ENCODE assay signal across 17 cellular contexts in the genomic region with DNA sequence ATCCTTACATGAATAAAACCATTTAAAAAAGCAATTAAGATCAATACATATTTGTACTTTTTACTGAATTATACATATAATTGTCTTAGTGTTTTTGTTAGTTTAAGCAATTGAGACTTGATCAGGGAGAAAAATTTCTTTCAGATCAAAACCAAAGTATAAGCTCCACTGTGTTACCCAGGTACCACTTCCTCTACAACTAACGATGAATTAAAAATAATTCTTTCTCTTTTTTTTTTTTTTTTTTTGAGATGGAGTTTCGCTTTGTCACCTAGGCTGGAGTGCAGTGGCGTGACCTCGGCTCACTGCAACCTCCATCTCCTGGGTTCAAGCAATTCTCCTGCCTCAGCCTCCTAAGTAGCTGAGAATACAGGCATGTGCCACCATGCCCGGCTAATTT. TPM values are rescaled to one million over a fixed set of nuclear protein-coding genes. Genes with fewer than 3 reads are reported as not detected.
DNase-seq lines count a peak whose midpoint lies in the region; ATAC-seq and TF ChIP-seq lines count a peak whose summit lies in the region.
"Had no signal": no experiment of that assay in that cellular context is flagged by ENCODE, and none has a peak within 500 bp of the region (broad histone marks: within the 10 kb centered on the region; RNA-seq: fewer than 3 reads in every experiment).

No MANE protein-coding gene starts in this region.

- peak overlapping the region; percentile 58 for H3K27ac Mint-ChIP-seq in activated naive CD8-positive, alpha-beta T cell treated with anti-CD3 and anti-CD28 coated beads for 36 hours
- no peak overlapping the region for H3K27ac Mint-ChIP-seq in activated naive CD8-positive, alpha-beta T cell treated with anti-CD3 and anti-CD28 coated beads, Interleukin-2, amount 50 U/mL, for 24 hours
- H3K27ac Mint-ChIP-seq in activated CD8-positive, alpha-beta T cell treated with anti-CD3 and anti-CD28 coated beads for 36 hours: peak overlapping the region; percentile 68
- H3K27ac Mint-ChIP-seq in naive thymus-derived CD4-positive, alpha-beta T cell: peak overlapping the region in 7 of 9 donors; percentile 32 to 89 (median 65)

- TF ChIP-seq CTCF in IMR-90 (conservative IDR thresholded peaks at IDR 0.05; ENCODE audit: low read depth, low read length) (no peak), thyroid gland (IDR thresholded peaks at IDR 0.05) (no peak)
- TF ChIP-seq CTCF in activated CD8-positive, alpha-beta T cell treated with anti-CD3 and anti-CD28 coated beads for 36 hours (IDR thresholded peaks at IDR 0.05): no peak

- peaks cover 28% of the 10 kb centered on the region for H3K4me1 Mint-ChIP-seq in activated naive CD8-positive, alpha-beta T cell treated with anti-CD3 and anti-CD28 coated beads for 36 hours
- peaks cover 38% of the 10 kb centered on the region for H3K4me1 Mint-ChIP-seq in activated naive CD8-positive, alpha-beta T cell treated with anti-CD3 and anti-CD28 coated beads, Interleukin-2, amount 50 U/mL, for 24 hours
- H3K4me1 Mint-ChIP-seq in activated CD8-positive, alpha-beta T cell treated with anti-CD3 and anti-CD28 coated beads for 36 hours (ENCODE audit: low read depth): peaks cover 20% of the 10 kb centered on the region
- peaks cover 10 to 45% (median 30%) of the 10 kb centered on the region in 7 donors for H3K4me1 Mint-ChIP-seq in naive thymus-derived CD4-positive, alpha-beta T cell

- no TSS peak for BruUV-seq in IMR-90 (replicated peaks; lab: Mats Ljungman, UMichigan)

- no peak overlapping the region for H3K23ac ChIP-seq in IMR-90 (ENCODE audit: low read depth, low read length)

- H4K8ac ChIP-seq in IMR-90 (ENCODE audit: low read depth in 2 of 2, low read length in 2 of 2): peak overlapping the region in 1 of 2 experiments; percentile 46; a peak in 2 of 4 replicates

- peak overlapping the region; percentile 92 for H2BK5ac ChIP-seq in IMR-90 (ENCODE audit: low read depth, low read length, poor library complexity, severe bottlenecking)

- H2AFZ ChIP-seq in IMR-90 (replicated peaks; ENCODE audit: low read length, poor library complexity): no peak overlapping the region

- no peak for ATAC-seq in activated naive CD8-positive, alpha-beta T cell treated with anti-CD3 and anti-CD28 coated beads, Interleukin-2, amount 50 U/mL, for 24 hours
- no peak for ATAC-seq in IMR-90 (ENCODE audit: low read depth)
- peak; percentile 67 for ATAC-seq in activated CD8-positive, alpha-beta T cell treated with anti-CD3 and anti-CD28 coated beads for 36 hours
- ATAC-seq in naive thymus-derived CD4-positive, alpha-beta T cell: peak; percentile 63
- no peak for ATAC-seq in HG03139 (IDR thresholded peaks at IDR 0.05; ENCODE audit: unreplicated experiment)
- ATAC-seq in GM21447 (IDR thresholded peaks at IDR 0.05; ENCODE audit: unreplicated experiment): no peak
- ATAC-seq: GM12878, Panc1, Right ventricle myocardium inferior had no signal

- dilution Hi-C loops in IMR-90 (cut with HindIII; ENCODE audit: low sequenced_read_pairs, unreplicated experiment): no loop called here

- H2AK5ac ChIP-seq in IMR-90 (ENCODE audit: low read depth, low read length): no peak overlapping the region

- H3K18ac ChIP-seq in IMR-90 (ENCODE audit: low read depth, low read length): no peak overlapping the region; the same call in 1 of the 2 replicates

- no peak overlapping the region for H3K4me3 ChIP-seq in IMR-90 (ENCODE audit: insufficient read depth, low read depth, low read length)
- H3K4me3 ChIP-seq in naive thymus-derived CD4-positive, alpha-beta T cell (ENCODE audit: low read length): no peak overlapping the region
- H3K4me3 ChIP-seq in thyroid gland (replicated peaks in 1 of 3): no peak overlapping the region
- H3K4me3 ChIP-seq: GM12878 had no signal

- no peaks in the 10 kb centered on the region for H4K20me1 ChIP-seq in IMR-90 (ENCODE audit: insufficient read depth, low read length)

- no peaks in the 10 kb centered on the region for H3K27me3 Mint-ChIP-seq in activated naive CD8-positive, alpha-beta T cell treated with anti-CD3 and anti-CD28 coated beads for 36 hours
- H3K27me3 Mint-ChIP-seq in activated naive CD8-positive, alpha-beta T cell treated with anti-CD3 and anti-CD28 coated beads, Interleukin-2, amount 50 U/mL, for 24 hours: no peaks in the 10 kb centered on the region
- no peaks in the 10 kb centered on the region for H3K27me3 Mint-ChIP-seq in activated CD8-positive, alpha-beta T cell treated with anti-CD3 and anti-CD28 coated beads for 36 hours
- H3K27me3 Mint-ChIP-seq in naive thymus-derived CD4-positive, alpha-beta T cell: no peaks in the 10 kb centered on the region

- no peaks in the 10 kb centered on the region for H3K9me3 Mint-ChIP-seq in activated naive CD8-positive, alpha-beta T cell treated with anti-CD3 and anti-CD28 coated beads for 36 hours
- no peaks in the 10 kb centered on the region for H3K9me3 Mint-ChIP-seq in activated naive CD8-positive, alpha-beta T cell treated with anti-CD3 and anti-CD28 coated beads, Interleukin-2, amount 50 U/mL, for 24 hours
- H3K9me3 Mint-ChIP-seq in activated CD8-positive, alpha-beta T cell treated with anti-CD3 and anti-CD28 coated beads for 36 hours: no peaks in the 10 kb centered on the region
- no peaks in the 10 kb centered on the region for H3K9me3 Mint-ChIP-seq in naive thymus-derived CD4-positive, alpha-beta T cell

- H3K4me1 ChIP-seq in IMR-90 (ENCODE audit: control insufficient read depth, insufficient read depth, low read length) (peaks cover 8% of the 10 kb centered on the region), thyroid gland (no peaks in the 10 kb centered on the region)
- H3K4me1 ChIP-seq in naive thymus-derived CD4-positive, alpha-beta T cell (ENCODE audit: control insufficient read depth in 2 of 2, insufficient read depth in 2 of 2, low read length in 2 of 2): peaks cover 5 to 41% of the 10 kb centered on the region in 2 donors

- H3K4me3 Mint-ChIP-seq in activated naive CD8-positive, alpha-beta T cell treated with anti-CD3 and anti-CD28 coated beads for 36 hours: no peak overlapping the region
- H3K4me3 Mint-ChIP-seq in activated naive CD8-positive, alpha-beta T cell treated with anti-CD3 and anti-CD28 coated beads, Interleukin-2, amount 50 U/mL, for 24 hours: no peak overlapping the region
- no peak overlapping the region for H3K4me3 Mint-ChIP-seq in activated CD8-positive, alpha-beta T cell treated with anti-CD3 and anti-CD28 coated beads for 36 hours
- H3K4me3 Mint-ChIP-seq in naive thymus-derived CD4-positive, alpha-beta T cell: peak overlapping the region in 6 of 10 donors; percentile 5 to 64 (median 50)

- 0 out of 2 replicates have a peak overlapping the region, but pooled peaks have one; percentile 81 for H4K91ac ChIP-seq in IMR-90 (ENCODE audit: insufficient read depth, low read depth, low read length)

- CTCF ChIA-PET in IMR-90 (lab: Yijun Ruan, JAX): no interaction called here
- CTCF ChIA-PET in activated CD8-positive, alpha-beta T cell treated with anti-CD3 and anti-CD28 coated beads for 36 hours (lab: Charles Lee): interaction anchor here (1.4 kb wide), 1 partner anchor 92 kb away, joined by 3 read pairs; no protein-coding TSS in a partner anchor
- CTCF ChIA-PET in naive thymus-derived CD4-positive, alpha-beta T cell (lab: Charles Lee): interaction anchor here (0.7 to 1.6 kb wide), 2 partner anchors 14 to 22 kb away, joined by 3 to 4 read pairs; no protein-coding TSS in a partner anchor

- no peak for DNase-seq in activated naive CD8-positive, alpha-beta T cell treated with anti-CD3 and anti-CD28 coated beads for 36 hours
- no peak for DNase-seq in activated naive CD8-positive, alpha-beta T cell treated with anti-CD3 and anti-CD28 coated beads, Interleukin-2, amount 50 U/mL, for 24 hours
- no peak for DNase-seq in IMR-90
- DNase-seq in activated CD8-positive, alpha-beta T cell treated with anti-CD3 and anti-CD28 coated beads for 36 hours: peak; percentile 11
- peak in 5 of 9 donors; percentile 21 to 53 (median 41) for DNase-seq in naive thymus-derived CD4-positive, alpha-beta T cell
- no peak for DNase-seq in thyroid gland
- DNase-seq: Caco-2, NCI-H1105 treated with DMSO at 0.1 percent for 48 hours, NCI-H187, NCI-H748 treated with DMSO at 0.1 percent for 48 hours had no signal

- peaks cover 3% of the 10 kb centered on the region; the same call in 1 of the 2 replicates for H3K9me1 ChIP-seq in IMR-90 (ENCODE audit: insufficient read depth, low read length)

- H3K79me1 ChIP-seq in IMR-90 (ENCODE audit: low read depth in 1 of 2, low read length in 2 of 2): 0 out of 4 replicates have a peak, but pooled peaks cover 0 to 2% of the 10 kb centered on the region in 2 experiments

- no peak overlapping the region; the same call in 1 of the 2 replicates for H3K4ac ChIP-seq in IMR-90 (ENCODE audit: low read depth, low read length)

- TF ChIP-seq POLR2A in IMR-90 (IDR thresholded peaks at IDR 0.05; ENCODE audit: low read depth, low read length) (no peak), thyroid gland (IDR thresholded peaks at IDR 0.05) (no peak)

- WGBS in IMR-90 (ENCODE audit: extremely low coverage in 2 of 2, insufficient read length in 1 of 2), 2 experiments: no CpG with 5 or more reads among the region's 5 CpGs
- WGBS in thyroid gland, 2 donors: 89 to 90% methylated on average over 5 of the region's 5 CpGs

- H3K27ac ChIP-seq in IMR-90 (ENCODE audit: insufficient read depth, low read length) (no peak overlapping the region), thyroid gland (no peak overlapping the region)
- H3K27ac ChIP-seq in naive thymus-derived CD4-positive, alpha-beta T cell (ENCODE audit: low read depth, low read length): peak overlapping the region; percentile 41

- H2BK20ac ChIP-seq in IMR-90 (ENCODE audit: low read depth, low read length): peak overlapping the region; percentile 96; the same call in 1 of the 2 replicates

- no peaks in the 10 kb centered on the region for H3K27me3 ChIP-seq in IMR-90 (ENCODE audit: control insufficient read depth, insufficient read depth, low read length)
- no peaks in the 10 kb centered on the region for H3K27me3 ChIP-seq in naive thymus-derived CD4-positive, alpha-beta T cell (ENCODE audit: control insufficient read depth in 2 of 2, insufficient read depth in 2 of 2, low read length in 2 of 2)
- no peaks in the 10 kb centered on the region for H3K27me3 ChIP-seq in thyroid gland

- in situ Hi-C loops in IMR-90 (cut with MboI; ENCODE audit: low sequenced_read_pairs): no loop called here

- H3K36me3 ChIP-seq in IMR-90 (ENCODE audit: control insufficient read depth, insufficient read depth, low read length) (no peaks in the 10 kb centered on the region), thyroid gland (no peaks in the 10 kb centered on the region)
- H3K36me3 ChIP-seq in naive thymus-derived CD4-positive, alpha-beta T cell (ENCODE audit: control insufficient read depth in 2 of 3, insufficient read depth in 3 of 3, low read length in 3 of 3): no peaks in the 10 kb centered on the region

- no peak overlapping the region for H2AK9ac ChIP-seq in IMR-90 (replicated peaks; ENCODE audit: low read depth, low read length, poor library complexity)

- no peak overlapping the region for H3K4me2 ChIP-seq in IMR-90 (ENCODE audit: low read depth, low read length)

- H4K5ac ChIP-seq in IMR-90 (ENCODE audit: low read depth, low read length): no peak overlapping the region

- intact Hi-C loops in IMR-90 (cut with micrococcal nuclease) (no loop called here), thyroid gland (cut with DNase I) (no loop called here)
- intact Hi-C loops in activated CD8-positive, alpha-beta T cell treated with anti-CD3 and anti-CD28 coated beads for 36 hours (cut with micrococcal nuclease): no loop called here
- intact Hi-C loops in naive thymus-derived CD4-positive, alpha-beta T cell (cut with micrococcal nuclease): no loop called here

- H3K9me3 ChIP-seq in IMR-90 (ENCODE audit: control insufficient read depth, insufficient read depth, low read length): no peaks in the 10 kb centered on the region
- H3K9me3 ChIP-seq in naive thymus-derived CD4-positive, alpha-beta T cell (ENCODE audit: control insufficient read depth in 2 of 3, low read length in 3 of 3): no peaks in the 10 kb centered on the region
- no peaks in the 10 kb centered on the region for H3K9me3 ChIP-seq in thyroid gland
- H3K9me3 ChIP-seq: Caco-2 had no signal

- POLR2A ChIA-PET in IMR-90 (lab: Charles Lee; ENCODE audit: unreplicated experiment): no interaction called here
- POLR2A ChIA-PET in activated CD8-positive, alpha-beta T cell treated with anti-CD3 and anti-CD28 coated beads for 36 hours (lab: Charles Lee): no interaction called here
- POLR2A ChIA-PET in naive thymus-derived CD4-positive, alpha-beta T cell (lab: Charles Lee): interaction anchor here (0.9 to 2.6 kb wide), 6 partner anchors 13 to 107 kb away, joined by 3 to 12 read pairs (median 6); a partner anchor contains a TSS

- peak overlapping the region; percentile 86; the same call in 1 of the 2 replicates for H3K14ac ChIP-seq in IMR-90 (replicated peaks; ENCODE audit: low read depth, low read length)

- H3K9ac ChIP-seq in IMR-90 (ENCODE audit: low read depth, low read length): no peak overlapping the region

- no peak overlapping the region for H3K56ac ChIP-seq in IMR-90 (ENCODE audit: extremely low read depth, insufficient read depth, low read length)

- H3K36me3 Mint-ChIP-seq in activated naive CD8-positive, alpha-beta T cell treated with anti-CD3 and anti-CD28 coated beads for 36 hours: no peaks in the 10 kb centered on the region
- no peaks in the 10 kb centered on the region for H3K36me3 Mint-ChIP-seq in activated naive CD8-positive, alpha-beta T cell treated with anti-CD3 and anti-CD28 coated beads, Interleukin-2, amount 50 U/mL, for 24 hours (ENCODE audit: low read depth)
- no peaks in the 10 kb centered on the region for H3K36me3 Mint-ChIP-seq in activated CD8-positive, alpha-beta T cell treated with anti-CD3 and anti-CD28 coated beads for 36 hours (ENCODE audit: low read depth)
- no peaks in the 10 kb centered on the region for H3K36me3 Mint-ChIP-seq in naive thymus-derived CD4-positive, alpha-beta T cell

- H2BK120ac ChIP-seq in IMR-90 (ENCODE audit: low read depth, low read length): peak overlapping the region; percentile 97

- TF ChIP-seq RAD21 in IMR-90 (IDR thresholded peaks at IDR 0.05; ENCODE audit: low read length): no peak

- H2BK15ac ChIP-seq in IMR-90 (ENCODE audit: low read depth, low read length): peak overlapping the region; percentile 75; the same call in 2 of the 3 replicates

RNA-seq across cellular contexts. Expression of a gene that starts 6.8 kb away (rescaled TPM):
- total RNA-seq in activated naive CD8-positive, alpha-beta T cell treated with anti-CD3 and anti-CD28 coated beads for 36 hours: under 1 TPM in 1 of 2 experiments, not detected in 1; 0.12 TPM
- under 0.01 TPM in 1 of 2 replicates, not detected in the other for total RNA-seq in IMR-90 (2012; rRNA removed)
- polyA plus RNA-seq in IMR-90 (2012; rRNA removed): not detected in 2 replicates
- polyA plus RNA-seq in IMR-90 (2012; cell fraction: cytosol; rRNA removed): not detected in 2 replicates
- not detected in 2 replicates for polyA plus RNA-seq in IMR-90 (2012; cell fraction: nucleus; rRNA removed; ENCODE audit: low replicate concordance)
- not detected for total RNA-seq in activated CD8-positive, alpha-beta T cell treated with anti-CD3 and anti-CD28 coated beads for 36 hours
- total RNA-seq in naive thymus-derived CD4-positive, alpha-beta T cell: not detected
- polyA plus RNA-seq in naive thymus-derived CD4-positive, alpha-beta T cell: not detected
- not detected for total RNA-seq in thyroid gland
- total RNA-seq: Caco-2, GM12878, Right ventricle myocardium inferior had no signal
- polyA plus RNA-seq: AG04450, BJ had no signal

Comparison
In these comparisons a context has a peak if more than half of its experiments do, and no peak if none do; other contexts are left out.
1. DNase-seq: peak in activated CD8-positive, alpha-beta T cell treated with anti-CD3 and anti-CD28 coated beads for 36 hours (single experiment) and naive thymus-derived CD4-positive, alpha-beta T cell (5 of 9); none in activated naive CD8-positive, alpha-beta T cell treated with anti-CD3 and anti-CD28 coated beads for 36 hours (single experiment), activated naive CD8-positive, alpha-beta T cell treated with anti-CD3 and anti-CD28 coated beads, Interleukin-2, amount 50 U/mL, for 24 hours (single experiment), IMR-90 (single experiment) and thyroid gland (0 of 2).
2. H3K4me3 Mint-ChIP-seq: peak in naive thymus-derived CD4-positive, alpha-beta T cell (6 of 10); none in activated naive CD8-positive, alpha-beta T cell treated with anti-CD3 and anti-CD28 coated beads for 36 hours (single experiment), activated naive CD8-positive, alpha-beta T cell treated with anti-CD3 and anti-CD28 coated beads, Interleukin-2, amount 50 U/mL, for 24 hours (single experiment) and activated CD8-positive, alpha-beta T cell treated with anti-CD3 and anti-CD28 coated beads for 36 hours (single experiment).
3. ATAC-seq: peak in activated CD8-positive, alpha-beta T cell treated with anti-CD3 and anti-CD28 coated beads for 36 hours (single experiment) and naive thymus-derived CD4-positive, alpha-beta T cell (single experiment); none in activated naive CD8-positive, alpha-beta T cell treated with anti-CD3 and anti-CD28 coated beads, Interleukin-2, amount 50 U/mL, for 24 hours (single experiment), IMR-90 (single experiment), HG03139 (single experiment) and GM21447 (single experiment).